ENCODE assay signal across 37 cellular contexts in genomic region chr1:198467907-198468306, GRCh38.
DNase-seq lines count a peak whose midpoint lies in the region; ATAC-seq, FAIRE-seq and TF ChIP-seq lines count a peak whose summit lies in the region.
"Had no signal": no experiment of that assay in that cellular context is flagged by ENCODE, and none has a peak within 500 bp of the region (broad histone marks: within the 10 kb centered on the region; RNA-seq: fewer than 3 reads in every experiment).

No MANE protein-coding gene starts in this region.

- no peak for FAIRE-seq in astrocyte (lab: Jason Lieb, UNC)
- FAIRE-seq: A204.1, GM19239, keratinocyte had no signal

- H3K27ac Mint-ChIP-seq in astrocyte (ENCODE audit: unreplicated experiment), result no peak overlapping the region
- H3K27ac Mint-ChIP-seq in activated CD4-positive, alpha-beta T cell treated with anti-CD3 and anti-CD28 coated beads, Interleukin-2, amount 10 ng/mL, durations not matched to agents 24 days and 14 days, result no peak overlapping the region
- H3K27ac Mint-ChIP-seq: activated naive CD8-positive, alpha-beta T cell; B cell; CD8-positive, alpha-beta T cell; mesothelial cell of epicardium had no signal

- no peak for TF ChIP-seq CTCF in astrocyte (IDR thresholded peaks at IDR 0.05; ENCODE audit: insufficient read depth, low read depth, low read length)

- H3K79me2 ChIP-seq in Karpas-422 (ENCODE audit: low read length) (no peaks in the 10 kb centered on the region), astrocyte (ENCODE audit: insufficient read depth, low read length) (no peaks in the 10 kb centered on the region)

- H3K4me3 ChIP-seq in Karpas-422 (ENCODE audit: low read length) (no peak overlapping the region), astrocyte (ENCODE audit: insufficient read depth, low read depth, low read length) (no peak overlapping the region)
- H3K4me3 ChIP-seq: HAP-1, prostate gland, right lobe of liver, stomach, thyroid gland, vagina had no signal

- intact Hi-C loops in left colon (cut with DNase I, micrococcal nuclease), result no loop called here
- intact Hi-C loops in activated CD4-positive, alpha-beta T cell treated with anti-CD3 and anti-CD28 coated beads, Interleukin-2, amount 10 ng/mL, durations not matched to agents 24 days and 14 days (cut with micrococcal nuclease), result loop anchor here (5.0 to 10.0 kb wide), 6 partner anchors 54 to 946 kb away; partner anchors contain the start of genes LHX9 and NEK7

- no peaks in the 10 kb centered on the region for H3K9me3 Mint-ChIP-seq in astrocyte (ENCODE audit: unreplicated experiment)
- peaks cover 2% of the 10 kb centered on the region for H3K9me3 Mint-ChIP-seq in activated CD4-positive, alpha-beta T cell treated with anti-CD3 and anti-CD28 coated beads, Interleukin-2, amount 10 ng/mL, durations not matched to agents 24 days and 14 days

- no peaks in the 10 kb centered on the region for H3K36me3 Mint-ChIP-seq in astrocyte (ENCODE audit: low read depth, unreplicated experiment)
- H3K36me3 Mint-ChIP-seq in activated CD4-positive, alpha-beta T cell treated with anti-CD3 and anti-CD28 coated beads, Interleukin-2, amount 10 ng/mL, durations not matched to agents 24 days and 14 days (ENCODE audit: low read depth), result no peaks in the 10 kb centered on the region
- H3K36me3 Mint-ChIP-seq: CD8-positive, alpha-beta T cell; mesothelial cell of epicardium; naive thymus-derived CD4-positive, alpha-beta T cell had no signal

- H4K20me1 ChIP-seq in Karpas-422 (ENCODE audit: insufficient read depth, low read depth, low read length), result no peaks in the 10 kb centered on the region
- H4K20me1 ChIP-seq in astrocyte (ENCODE audit: insufficient read depth, low read length), result no peaks in the 10 kb centered on the region

- no peaks in the 10 kb centered on the region for H3K27me3 Mint-ChIP-seq in astrocyte (ENCODE audit: low read depth, unreplicated experiment)
- H3K27me3 Mint-ChIP-seq in activated CD4-positive, alpha-beta T cell treated with anti-CD3 and anti-CD28 coated beads, Interleukin-2, amount 10 ng/mL, durations not matched to agents 24 days and 14 days, result peaks cover 2% of the 10 kb centered on the region
- H3K27me3 Mint-ChIP-seq: activated naive CD8-positive, alpha-beta T cell; B cell; naive thymus-derived CD4-positive, alpha-beta T cell had no signal

- no peak overlapping the region for H3K4me3 Mint-ChIP-seq in astrocyte (ENCODE audit: unreplicated experiment)
- no peak overlapping the region for H3K4me3 Mint-ChIP-seq in activated CD4-positive, alpha-beta T cell treated with anti-CD3 and anti-CD28 coated beads, Interleukin-2, amount 10 ng/mL, durations not matched to agents 24 days and 14 days
- H3K4me3 Mint-ChIP-seq: activated naive CD8-positive, alpha-beta T cell; B cell; CD8-positive, alpha-beta T cell; mesothelial cell of epicardium; naive thymus-derived CD4-positive, alpha-beta T cell had no signal

- peaks cover 8% of the 10 kb centered on the region; the same call in 1 of the 2 replicates for H3K36me3 ChIP-seq in Karpas-422 (ENCODE audit: insufficient read depth, low read length)
- no peaks in the 10 kb centered on the region for H3K36me3 ChIP-seq in astrocyte (ENCODE audit: insufficient read depth, low read length)
- H3K36me3 ChIP-seq: HAP-1, prostate gland, right lobe of liver, stomach, thyroid gland, vagina had no signal

- peaks cover 3% of the 10 kb centered on the region for H3K4me1 Mint-ChIP-seq in astrocyte (ENCODE audit: low read depth, unreplicated experiment)
- H3K4me1 Mint-ChIP-seq in activated CD4-positive, alpha-beta T cell treated with anti-CD3 and anti-CD28 coated beads, Interleukin-2, amount 10 ng/mL, durations not matched to agents 24 days and 14 days, result peaks cover 4% of the 10 kb centered on the region

- H3K9ac ChIP-seq in Karpas-422 (ENCODE audit: low read length) (0 out of 2 replicates have a peak overlapping the region, but pooled peaks have one; percentile 3), astrocyte (ENCODE audit: low read length) (no peak overlapping the region)

- peak overlapping the region; percentile 5 for H3K4me2 ChIP-seq in Karpas-422 (ENCODE audit: low read depth, low read length, poor library complexity, severe bottlenecking)
- H3K4me2 ChIP-seq in astrocyte (ENCODE audit: low read length), result no peak overlapping the region

- 0 out of 2 replicates have a peak overlapping the region, but pooled peaks have one; percentile 7 for H2AFZ ChIP-seq in Karpas-422 (ENCODE audit: low read length)
- H2AFZ ChIP-seq in astrocyte (ENCODE audit: low read depth, low read length), result no peak overlapping the region

- H3K9me3 ChIP-seq in Karpas-422 (ENCODE audit: low read length) (no peaks in the 10 kb centered on the region), astrocyte (ENCODE audit: insufficient read depth, low read depth, low read length) (no peaks in the 10 kb centered on the region)
- H3K9me3 ChIP-seq: HAP-1, prostate gland, right lobe of liver, stomach, thyroid gland, vagina had no signal

- peak; percentile 51 for ATAC-seq in left colon
- ATAC-seq: CD8-positive, alpha-beta T cell; foreskin keratinocyte; naive thymus-derived CD4-positive, alpha-beta T cell; Panc1; right lobe of liver had no signal

- no peaks in the 10 kb centered on the region for H3K9me2 ChIP-seq in Karpas-422 (replicated peaks; ENCODE audit: insufficient read depth, low read length)

- DNase-seq in AG08395 (ENCODE audit: low spot score), result peak; percentile 17
- no peak for DNase-seq in Karpas-422
- DNase-seq in astrocyte (ENCODE audit: low read depth), result peak; percentile 62
- no peak for DNase-seq in left colon
- DNase-seq in activated CD4-positive, alpha-beta T cell treated with anti-CD3 and anti-CD28 coated beads, Interleukin-2, amount 10 ng/mL, durations not matched to agents 24 days and 14 days, result no peak
- no peak for DNase-seq in NCI-H510A (lab: John Stamatoyannopoulos, UW)
- no peak for DNase-seq in HuH-7 (ENCODE audit: low spot score)
- DNase-seq in anterior cingulate cortex (lab: John Stamatoyannopoulos, UW), result no peak
- DNase-seq: activated CD4-positive, alpha-beta T cell treated with anti-CD3 and anti-CD28 coated beads for 48 hours; activated effector memory CD4-positive, alpha-beta T cell treated with anti-CD3 and anti-CD28 coated beads, Interleukin-2, amount 50 U/mL, for 16 hours; activated T-cell treated with anti-CD3 and anti-CD28 coated beads, Interleukin-2, amount 50 U/mL, for 1 hour; aorta; CD8-positive, alpha-beta T cell; central memory CD4-positive, alpha-beta T cell; erythroblast; foreskin keratinocyte; head of caudate nucleus; Kasumi-1; naive thymus-derived CD4-positive, alpha-beta T cell; NCI-H1092; NCI-H1694; right lobe of liver; SHP77 treated with DMSO at 0.1 percent for 48 hours; stimulated activated CD4-positive, alpha-beta T cell treated with anti-CD3 and anti-CD28 coated beads, Interleukin-12 subunit alpha, Interleukin-12 subunit beta, amount 100 ng/mL, for 4 hours; stimulated activated CD4-positive, alpha-beta T cell treated with anti-CD3 and anti-CD28 coated beads, Interleukin-2, amount 100 ng/mL, for 48 hours; stomach; thyroid gland had no signal

- H3K27ac ChIP-seq in Karpas-422 (ENCODE audit: low read length) (peak overlapping the region; percentile 71), astrocyte (ENCODE audit: low read depth, low read length) (no peak overlapping the region)
- H3K27ac ChIP-seq: foreskin keratinocyte, prostate gland, right lobe of liver, stomach, thyroid gland, vagina had no signal

- H3K4me1 ChIP-seq in Karpas-422 (ENCODE audit: low read length), result peaks cover 53% of the 10 kb centered on the region
- peaks cover 7% of the 10 kb centered on the region for H3K4me1 ChIP-seq in astrocyte (ENCODE audit: insufficient read depth, low read length)
- H3K4me1 ChIP-seq: HAP-1, prostate gland, right lobe of liver, stomach, thyroid gland, vagina had no signal

- H3K27me3 ChIP-seq in Karpas-422 (ENCODE audit: low read length) (no peaks in the 10 kb centered on the region), astrocyte (ENCODE audit: insufficient read depth, low read length) (no peaks in the 10 kb centered on the region)
- H3K27me3 ChIP-seq: foreskin keratinocyte, right lobe of liver, stomach, thyroid gland, vagina had no signal

Comparison
In these comparisons a context has a peak if more than half of its experiments do, and no peak if none do; other contexts are left out.
1. DNase-seq: peak in AG08395 (single experiment) and astrocyte (single experiment); none in Karpas-422 (single experiment), left colon (0 of 2), activated CD4-positive, alpha-beta T cell treated with anti-CD3 and anti-CD28 coated beads, Interleukin-2, amount 10 ng/mL, durations not matched to agents 24 days and 14 days (single experiment), NCI-H510A (single experiment), HuH-7 (single experiment) and anterior cingulate cortex (0 of 58).